17 cellular contexts compared by ENCODE assay signal in the genomic region with DNA sequence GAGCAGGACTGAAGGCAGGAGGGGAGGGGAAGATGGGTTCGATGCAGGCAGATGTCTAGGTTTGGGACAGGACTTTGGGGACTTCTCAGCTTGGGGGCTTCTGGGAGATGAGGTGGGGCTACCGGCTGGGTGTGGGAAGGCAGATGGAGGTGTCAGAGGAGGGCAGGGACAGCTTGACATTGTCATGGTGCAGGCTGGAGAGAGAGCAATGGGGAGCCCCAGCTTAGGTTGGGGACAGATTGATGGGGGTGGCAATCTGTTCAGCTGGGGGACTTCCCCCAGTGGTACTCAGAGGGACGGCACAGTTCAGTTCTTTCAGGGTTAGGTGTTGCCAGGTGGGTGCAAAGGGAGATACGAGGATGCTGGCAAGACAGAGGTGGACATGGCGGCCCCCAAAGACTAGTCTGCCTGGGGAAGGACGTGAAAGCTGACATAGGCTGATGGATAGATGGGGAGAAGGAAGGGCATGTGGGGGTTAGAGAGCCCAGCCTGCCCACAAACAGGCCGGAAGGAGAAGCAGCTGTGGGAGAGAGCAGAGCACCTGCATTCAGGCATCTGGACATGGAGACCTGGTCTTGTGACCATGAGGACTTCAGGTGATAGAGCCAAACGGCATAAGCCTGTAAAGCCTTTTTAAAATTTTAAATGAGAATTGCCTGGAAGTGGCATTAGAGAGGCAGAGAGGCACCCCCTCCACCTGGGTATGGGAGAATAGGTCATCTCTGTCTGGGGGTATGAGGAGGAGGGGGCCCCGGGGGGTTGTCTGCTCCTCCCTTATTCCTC. TPM values are rescaled to one million over a fixed set of nuclear protein-coding genes. Genes with fewer than 3 reads are reported as not detected.
A peak's percentile ranks its signal among the peaks of the same experiment; 100 is the strongest.
DNase-seq lines count a peak whose midpoint lies in the region; ATAC-seq, FAIRE-seq and TF ChIP-seq lines count a peak whose summit lies in the region.
"Had no signal": no experiment of that assay in that cellular context is flagged by ENCODE, and none has a peak within 500 bp of the region (broad histone marks: within the 10 kb centered on the region; RNA-seq: fewer than 3 reads in every experiment).

No MANE protein-coding gene starts in this region.

- POLR2A ChIA-PET in activated naive CD8-positive, alpha-beta T cell treated with anti-CD3 and anti-CD28 coated beads, Interleukin-2, amount 10 ng/mL, durations not matched to agents 7 days and 5 days (lab: Charles Lee) = interaction anchor here (0.7 kb wide), 1 partner anchor 32 kb away, joined by 3 read pairs; no protein-coding TSS in a partner anchor
- POLR2A ChIA-PET in activated B cell treated with CpG ODN at 0.5 μM for 24 hours (lab: Charles Lee) = no interaction called here
- POLR2A ChIA-PET in HepG2 (lab: Yijun Ruan, JAX) = interaction anchor here (3.3 to 8.0 kb wide), 3 partner anchors 15 to 49 kb away, joined by 25 to 87 read pairs (median 64); a partner anchor contains a TSS

- 31% methylated on average over 9 of the region's 9 CpGs for WGBS in HepG2 (ENCODE audit: low lambda C conversion rate)

- H3K9me3 ChIP-seq in HepG2 (ENCODE audit: low read length) = no peaks in the 10 kb centered on the region
- H3K9me3 ChIP-seq: breast epithelium, spleen, suprapubic skin had no signal

- H3K9me3 Mint-ChIP-seq in activated naive CD8-positive, alpha-beta T cell treated with anti-CD3 and anti-CD28 coated beads, Interleukin-2, amount 10 ng/mL, durations not matched to agents 7 days and 5 days = no peaks in the 10 kb centered on the region
- H3K9me3 Mint-ChIP-seq in activated naive CD8-positive, alpha-beta T cell treated with anti-CD3 and anti-CD28 coated beads, Interleukin-2, amount 50 U/mL, for 24 hours = no peaks in the 10 kb centered on the region
- H3K9me3 Mint-ChIP-seq in activated B cell treated with CpG ODN at 0.5 μM for 24 hours (no peaks in the 10 kb centered on the region), type B pancreatic cell (no peaks in the 10 kb centered on the region)

- TF ChIP-seq POLR2A in HepG2 (IDR thresholded peaks at IDR 0.05; ENCODE audit: insufficient read depth in 1 of 2, low read depth in 2 of 2, low read length in 2 of 2) = no peak; a peak in 2 of 4 replicates

- no peak overlapping the region for H3K9ac ChIP-seq in HepG2 (ENCODE audit: insufficient read depth, low read depth, low read length)

- DNase-seq in activated naive CD8-positive, alpha-beta T cell treated with anti-CD3 and anti-CD28 coated beads, Interleukin-2, amount 10 ng/mL, durations not matched to agents 7 days and 5 days = peak; percentile 21
- DNase-seq in activated naive CD8-positive, alpha-beta T cell treated with anti-CD3 and anti-CD28 coated beads, Interleukin-2, amount 50 U/mL, for 24 hours = no peak
- DNase-seq in activated B cell treated with CpG ODN at 0.5 μM for 24 hours (peak; percentile 10), HepG2 (ENCODE audit: low spot score) (no peak), type B pancreatic cell (ENCODE audit: extremely low spot score, unreplicated experiment) (no peak), frontal cortex (ENCODE audit: low spot score in 2 of 2) (no peak)
- DNase-seq: activated CD4-positive, alpha-beta T cell treated with anti-CD3 and anti-CD28 coated beads, Interleukin-2, amount 50 U/mL, for 4 hours; activated T-cell treated with anti-CD3 and anti-CD28 coated beads, Interleukin-2, amount 50 U/mL, for 48 hours; dermis blood vessel endothelial cell; foreskin melanocyte; SW 1271 had no signal

- no peak overlapping the region for H2AFZ ChIP-seq in HepG2 (ENCODE audit: low read length)

- TF ChIP-seq RAD21 in HepG2 (CRISPR knock-in tag; IDR thresholded peaks at IDR 0.05) = no peak

- H3K36me3 Mint-ChIP-seq in activated naive CD8-positive, alpha-beta T cell treated with anti-CD3 and anti-CD28 coated beads, Interleukin-2, amount 10 ng/mL, durations not matched to agents 7 days and 5 days = peaks cover 3% of the 10 kb centered on the region
- H3K36me3 Mint-ChIP-seq in activated naive CD8-positive, alpha-beta T cell treated with anti-CD3 and anti-CD28 coated beads, Interleukin-2, amount 50 U/mL, for 24 hours (ENCODE audit: low read depth) = no peaks in the 10 kb centered on the region
- peaks cover 15% of the 10 kb centered on the region for H3K36me3 Mint-ChIP-seq in activated B cell treated with CpG ODN at 0.5 μM for 24 hours (ENCODE audit: low read depth)
- H3K36me3 Mint-ChIP-seq in type B pancreatic cell = no peaks in the 10 kb centered on the region

- no peak overlapping the region for H3K4me2 ChIP-seq in HepG2 (ENCODE audit: low read depth, low read length)

- H3K27me3 ChIP-seq in HepG2 (ENCODE audit: control insufficient read depth in 1 of 2, insufficient read depth in 2 of 2, low read length in 2 of 2) = peaks cover 5 to 27% of the 10 kb centered on the region in 2 experiments; a peak in 4 of 5 replicates
- H3K27me3 ChIP-seq: breast epithelium, spleen, suprapubic skin had no signal

- CTCF ChIA-PET in activated B cell treated with CpG ODN at 0.5 μM for 24 hours (lab: Charles Lee) (interaction anchor here (0.8 to 3.9 kb wide), 4 partner anchors 21 to 230 kb away, joined by 3 to 32 read pairs (median 8); a partner anchor contains a TSS), HepG2 (lab: Yijun Ruan, JAX; ENCODE audit: low intra/inter-chr PET ratio, low total read pairs) (no interaction called here)

- FAIRE-seq in HepG2 (lab: Jason Lieb, UNC) = no peak
- no peak for FAIRE-seq in frontal cortex (lab: Jason Lieb, UNC)

- peaks cover 13% of the 10 kb centered on the region for H3K4me1 Mint-ChIP-seq in activated naive CD8-positive, alpha-beta T cell treated with anti-CD3 and anti-CD28 coated beads, Interleukin-2, amount 10 ng/mL, durations not matched to agents 7 days and 5 days
- peaks cover 4% of the 10 kb centered on the region for H3K4me1 Mint-ChIP-seq in activated naive CD8-positive, alpha-beta T cell treated with anti-CD3 and anti-CD28 coated beads, Interleukin-2, amount 50 U/mL, for 24 hours
- H3K4me1 Mint-ChIP-seq in activated B cell treated with CpG ODN at 0.5 μM for 24 hours (peaks cover 16% of the 10 kb centered on the region), type B pancreatic cell (ENCODE audit: unreplicated experiment) (no peaks in the 10 kb centered on the region)

- no peaks in the 10 kb centered on the region for H3K79me2 ChIP-seq in HepG2 (ENCODE audit: insufficient read depth, low read length)

- H4K20me1 ChIP-seq in HepG2 (ENCODE audit: insufficient read depth, low read length) = peaks cover 7% of the 10 kb centered on the region; the same call in 1 of the 2 replicates

- no peak overlapping the region for H3K27ac Mint-ChIP-seq in activated naive CD8-positive, alpha-beta T cell treated with anti-CD3 and anti-CD28 coated beads, Interleukin-2, amount 10 ng/mL, durations not matched to agents 7 days and 5 days
- no peak overlapping the region for H3K27ac Mint-ChIP-seq in activated naive CD8-positive, alpha-beta T cell treated with anti-CD3 and anti-CD28 coated beads, Interleukin-2, amount 50 U/mL, for 24 hours
- H3K27ac Mint-ChIP-seq in activated B cell treated with CpG ODN at 0.5 μM for 24 hours (no peak overlapping the region), type B pancreatic cell (peak overlapping the region; percentile 32)

- BruUV-seq in HepG2 (replicated peaks; lab: Mats Ljungman, UMichigan) = no TSS peak

- H3K4me3 ChIP-seq in HepG2 (replicated peaks in 1 of 3; ENCODE audit: insufficient read depth in 1 of 3, low read depth in 2 of 3, low read length in 3 of 3) = no peak overlapping the region
- H3K4me3 ChIP-seq: breast epithelium, spleen, suprapubic skin had no signal

- intact Hi-C loops in activated B cell treated with CpG ODN at 0.5 μM for 24 hours (cut with micrococcal nuclease) (loop anchor here (5.0 kb wide), 1 partner anchor 111 kb away; no protein-coding TSS in a partner anchor), HepG2 (cut with micrococcal nuclease; ENCODE audit: unreplicated experiment) (loop anchor here (2.0 kb wide), 1 partner anchor 17 kb away; no protein-coding TSS in a partner anchor)

- peaks cover 0 to 10% of the 10 kb centered on the region in 2 experiments; a peak in 2 of 5 replicates for H3K36me3 ChIP-seq in HepG2 (replicated peaks in 1 of 2; ENCODE audit: control insufficient read depth in 1 of 2, insufficient read depth in 2 of 2, low read length in 2 of 2)
- H3K36me3 ChIP-seq: breast epithelium had no signal

- TF ChIP-seq CTCF in activated B cell treated with CpG ODN at 0.5 μM for 24 hours (IDR thresholded peaks at IDR 0.05) (no peak), HepG2 (CRISPR knock-in tag; IDR thresholded peaks at IDR 0.05) (no peak), type B pancreatic cell (conservative IDR thresholded peaks at IDR 0.05) (no peak)

- no peaks in the 10 kb centered on the region for H3K27me3 Mint-ChIP-seq in activated naive CD8-positive, alpha-beta T cell treated with anti-CD3 and anti-CD28 coated beads, Interleukin-2, amount 10 ng/mL, durations not matched to agents 7 days and 5 days
- no peaks in the 10 kb centered on the region for H3K27me3 Mint-ChIP-seq in activated naive CD8-positive, alpha-beta T cell treated with anti-CD3 and anti-CD28 coated beads, Interleukin-2, amount 50 U/mL, for 24 hours
- H3K27me3 Mint-ChIP-seq in activated B cell treated with CpG ODN at 0.5 μM for 24 hours = no peaks in the 10 kb centered on the region
- peaks cover 6% of the 10 kb centered on the region for H3K27me3 Mint-ChIP-seq in type B pancreatic cell

- no peak for ATAC-seq in activated naive CD8-positive, alpha-beta T cell treated with anti-CD3 and anti-CD28 coated beads, Interleukin-2, amount 10 ng/mL, durations not matched to agents 7 days and 5 days (ENCODE audit: low read depth)
- ATAC-seq in activated naive CD8-positive, alpha-beta T cell treated with anti-CD3 and anti-CD28 coated beads, Interleukin-2, amount 50 U/mL, for 24 hours = no peak
- ATAC-seq in activated B cell treated with CpG ODN at 0.5 μM for 24 hours (ENCODE audit: low read depth) (no peak), HepG2 (peak; percentile 0), HG03432 (IDR thresholded peaks at IDR 0.05; ENCODE audit: unreplicated experiment) (no peak)
- ATAC-seq: Right ventricle myocardium inferior had no signal

- in situ Hi-C loops in HepG2 (cut with HindIII; ENCODE audit: extremely low pct_ligation_motif_present, low pct_unique_long_range_greater_than_20kb) = loop anchor here (10.0 kb wide), 1 partner anchor 159 kb away; no protein-coding TSS in a partner anchor

- TF ChIP-seq EP300 in HepG2 (IDR thresholded peaks at IDR 0.05; ENCODE audit: low read depth in 2 of 2, low read length in 2 of 2) (no peak), HepG2 (CRISPR knock-in tag; IDR thresholded peaks at IDR 0.05; ENCODE audit: borderline replicate concordance) (no peak)

- H3K27ac ChIP-seq in HepG2 (ENCODE audit: extremely low read length, insufficient read depth, low read length) = no peak overlapping the region
- H3K27ac ChIP-seq: breast epithelium, epithelial cell of prostate, spleen, suprapubic skin had no signal

- no peak overlapping the region for H3K4me3 Mint-ChIP-seq in activated naive CD8-positive, alpha-beta T cell treated with anti-CD3 and anti-CD28 coated beads, Interleukin-2, amount 10 ng/mL, durations not matched to agents 7 days and 5 days
- H3K4me3 Mint-ChIP-seq in activated naive CD8-positive, alpha-beta T cell treated with anti-CD3 and anti-CD28 coated beads, Interleukin-2, amount 50 U/mL, for 24 hours = no peak overlapping the region
- no peak overlapping the region for H3K4me3 Mint-ChIP-seq in activated B cell treated with CpG ODN at 0.5 μM for 24 hours
- no peak overlapping the region for H3K4me3 Mint-ChIP-seq in type B pancreatic cell

- 0 out of 2 replicates have a peak, but pooled peaks cover 5% of the 10 kb centered on the region for H3K4me1 ChIP-seq in HepG2 (ENCODE audit: insufficient read depth, low read length)
- H3K4me1 ChIP-seq: breast epithelium, suprapubic skin had no signal

RNA-seq across cellular contexts. Expression of a gene that starts 21.1 kb away (rescaled TPM):
- total RNA-seq in activated naive CD8-positive, alpha-beta T cell treated with anti-CD3 and anti-CD28 coated beads, Interleukin-2, amount 10 ng/mL, durations not matched to agents 7 days and 5 days = 10 to 100 TPM; 89.0 to 93.5 TPM
- total RNA-seq in activated B cell treated with CpG ODN at 0.5 μM for 24 hours (78.1 and 79.6 TPM in 2 replicates), HepG2 (2016; rRNA removed; fragmentation: Illumina TruSeq; extraction: Trizol) (60.8 and 107 TPM in 2 replicates), type B pancreatic cell (ENCODE audit: low replicate concordance) (81.2 and 118 TPM in 2 replicates), frontal cortex (30.2 TPM)
- total RNA-seq in HepG2 (2016; cell fraction: cytosol; rRNA removed; fragmentation: Illumina TruSeq; extraction: Trizol; ENCODE audit: low read depth) = 27.5 and 27.8 TPM in 2 replicates
- total RNA-seq in HepG2 (2016; cell fraction: insoluble cytoplasmic fraction; rRNA removed; fragmentation: Illumina TruSeq; extraction: Trizol) = 63.4 and 105 TPM in 2 replicates
- total RNA-seq in HepG2 (2016; cell fraction: membrane; rRNA removed; fragmentation: Illumina TruSeq; extraction: Trizol) = 52.7 and 55.5 TPM in 2 replicates
- total RNA-seq in HepG2 (2016; cell fraction: nucleus; rRNA removed; fragmentation: Illumina TruSeq; extraction: Trizol) = 75.4 and 87.9 TPM in 2 replicates
- 188 and 221 TPM in 2 replicates for polyA plus RNA-seq in HepG2 (2011; rRNA removed)
- 169 and 202 TPM in 2 replicates for polyA plus RNA-seq in HepG2 (2011; cell fraction: cytosol; rRNA removed)
- polyA plus RNA-seq in HepG2 (2011; cell fraction: nucleus; rRNA removed) = 588 and 662 TPM in 2 replicates
- polyA plus RNA-seq in HepG2 (2012) = 125 and 170 TPM in 2 replicates
- polyA plus RNA-seq in HepG2 (2016; cell fraction: cytosol; fragmentation: Illumina TruSeq; extraction: Trizol; ENCODE audit: low read depth) = 44.3 and 47.9 TPM in 2 replicates
- polyA plus RNA-seq in HepG2 (2016; cell fraction: insoluble cytoplasmic fraction; fragmentation: Illumina TruSeq; extraction: Trizol; ENCODE audit: low read depth) = 240 and 247 TPM in 2 replicates
- polyA plus RNA-seq in HepG2 (2016; cell fraction: membrane; fragmentation: Illumina TruSeq; extraction: Trizol; ENCODE audit: low read depth) = 62.9 and 66.6 TPM in 2 replicates
- 290 and 311 TPM in 2 replicates for polyA plus RNA-seq in HepG2 (2016; cell fraction: nucleus; fragmentation: Illumina TruSeq; extraction: Trizol; ENCODE audit: insufficient read depth, low read depth)
- polyA minus RNA-seq in HepG2 (2011; rRNA and poly(A)+ RNA removed; ENCODE audit: low replicate concordance) = 57.0 and 213 TPM in 2 replicates
- 80.2 and 80.3 TPM in 2 replicates for polyA minus RNA-seq in HepG2 (2011; cell fraction: cytosol; rRNA and poly(A)+ RNA removed)
- polyA minus RNA-seq in HepG2 (2011; cell fraction: nucleus; rRNA and poly(A)+ RNA removed) = 241 and 244 TPM in 2 replicates

RNA-seq across cellular contexts. Expression of a gene that starts 22.6 kb away (rescaled TPM):
- 10 to 100 TPM; 68.5 to 70.6 TPM for total RNA-seq in activated naive CD8-positive, alpha-beta T cell treated with anti-CD3 and anti-CD28 coated beads, Interleukin-2, amount 10 ng/mL, durations not matched to agents 7 days and 5 days
- total RNA-seq in activated B cell treated with CpG ODN at 0.5 μM for 24 hours (60.1 and 62.7 TPM in 2 replicates), HepG2 (2016; rRNA removed; fragmentation: Illumina TruSeq; extraction: Trizol) (7.6 and 14.5 TPM in 2 replicates), type B pancreatic cell (ENCODE audit: low replicate concordance) (31.1 and 55.6 TPM in 2 replicates), frontal cortex (3.7 TPM)
- total RNA-seq in HepG2 (2016; cell fraction: cytosol; rRNA removed; fragmentation: Illumina TruSeq; extraction: Trizol; ENCODE audit: low read depth) = 2.5 and 3.5 TPM in 2 replicates
- total RNA-seq in HepG2 (2016; cell fraction: insoluble cytoplasmic fraction; rRNA removed; fragmentation: Illumina TruSeq; extraction: Trizol) = 7.2 and 14.6 TPM in 2 replicates
- 6.0 and 6.5 TPM in 2 replicates for total RNA-seq in HepG2 (2016; cell fraction: membrane; rRNA removed; fragmentation: Illumina TruSeq; extraction: Trizol)
- 9.8 and 11.0 TPM in 2 replicates for total RNA-seq in HepG2 (2016; cell fraction: nucleus; rRNA removed; fragmentation: Illumina TruSeq; extraction: Trizol)
- 32.7 and 36.6 TPM in 2 replicates for polyA plus RNA-seq in HepG2 (2011; rRNA removed)
- 31.0 and 32.2 TPM in 2 replicates for polyA plus RNA-seq in HepG2 (2011; cell fraction: cytosol; rRNA removed)
- polyA plus RNA-seq in HepG2 (2011; cell fraction: nucleus; rRNA removed) = 53.7 and 60.9 TPM in 2 replicates
- polyA plus RNA-seq in HepG2 (2012) = 19.9 and 22.6 TPM in 2 replicates
- 2.8 and 2.9 TPM in 2 replicates for polyA plus RNA-seq in HepG2 (2016; cell fraction: cytosol; fragmentation: Illumina TruSeq; extraction: Trizol; ENCODE audit: low read depth)
- polyA plus RNA-seq in HepG2 (2016; cell fraction: insoluble cytoplasmic fraction; fragmentation: Illumina TruSeq; extraction: Trizol; ENCODE audit: low read depth) = 51.1 and 57.2 TPM in 2 replicates
- 9.0 and 9.6 TPM in 2 replicates for polyA plus RNA-seq in HepG2 (2016; cell fraction: membrane; fragmentation: Illumina TruSeq; extraction: Trizol; ENCODE audit: low read depth)
- 48.1 and 53.6 TPM in 2 replicates for polyA plus RNA-seq in HepG2 (2016; cell fraction: nucleus; fragmentation: Illumina TruSeq; extraction: Trizol; ENCODE audit: insufficient read depth, low read depth)
- polyA minus RNA-seq in HepG2 (2011; rRNA and poly(A)+ RNA removed; ENCODE audit: low replicate concordance) = 15.6 and 54.6 TPM in 2 replicates
- 19.7 and 21.8 TPM in 2 replicates for polyA minus RNA-seq in HepG2 (2011; cell fraction: cytosol; rRNA and poly(A)+ RNA removed)
- 13.9 and 15.8 TPM in 2 replicates for polyA minus RNA-seq in HepG2 (2011; cell fraction: nucleus; rRNA and poly(A)+ RNA removed)

RNA-seq across cellular contexts. Expression of a gene that starts 49.5 kb away (rescaled TPM):
- 10 to 100 TPM; 54.0 to 55.0 TPM for total RNA-seq in activated naive CD8-positive, alpha-beta T cell treated with anti-CD3 and anti-CD28 coated beads, Interleukin-2, amount 10 ng/mL, durations not matched to agents 7 days and 5 days
- total RNA-seq in activated B cell treated with CpG ODN at 0.5 μM for 24 hours (34.8 and 40.2 TPM in 2 replicates), HepG2 (2016; rRNA removed; fragmentation: Illumina TruSeq; extraction: Trizol) (32.6 and 41.1 TPM in 2 replicates), type B pancreatic cell (ENCODE audit: low replicate concordance) (41.1 and 51.1 TPM in 2 replicates), frontal cortex (51.0 TPM)
- total RNA-seq in HepG2 (2016; cell fraction: cytosol; rRNA removed; fragmentation: Illumina TruSeq; extraction: Trizol; ENCODE audit: low read depth) = 7.6 TPM in 2 replicates
- total RNA-seq in HepG2 (2016; cell fraction: insoluble cytoplasmic fraction; rRNA removed; fragmentation: Illumina TruSeq; extraction: Trizol) = 32.9 and 39.8 TPM in 2 replicates
- 12.8 and 14.5 TPM in 2 replicates for total RNA-seq in HepG2 (2016; cell fraction: membrane; rRNA removed; fragmentation: Illumina TruSeq; extraction: Trizol)
- 30.2 and 32.6 TPM in 2 replicates for total RNA-seq in HepG2 (2016; cell fraction: nucleus; rRNA removed; fragmentation: Illumina TruSeq; extraction: Trizol)
- 25.9 and 27.4 TPM in 2 replicates for polyA plus RNA-seq in HepG2 (2011; rRNA removed)
- polyA plus RNA-seq in HepG2 (2011; cell fraction: cytosol; rRNA removed) = 18.5 and 23.3 TPM in 2 replicates
- polyA plus RNA-seq in HepG2 (2011; cell fraction: nucleus; rRNA removed) = 19.5 and 22.8 TPM in 2 replicates
- polyA plus RNA-seq in HepG2 (2012) = 23.1 and 31.4 TPM in 2 replicates
- polyA plus RNA-seq in HepG2 (2016; cell fraction: cytosol; fragmentation: Illumina TruSeq; extraction: Trizol; ENCODE audit: low read depth) = 1.5 and 1.6 TPM in 2 replicates
- 33.9 and 36.3 TPM in 2 replicates for polyA plus RNA-seq in HepG2 (2016; cell fraction: insoluble cytoplasmic fraction; fragmentation: Illumina TruSeq; extraction: Trizol; ENCODE audit: low read depth)
- 5.4 and 5.9 TPM in 2 replicates for polyA plus RNA-seq in HepG2 (2016; cell fraction: membrane; fragmentation: Illumina TruSeq; extraction: Trizol; ENCODE audit: low read depth)
- 31.5 and 34.6 TPM in 2 replicates for polyA plus RNA-seq in HepG2 (2016; cell fraction: nucleus; fragmentation: Illumina TruSeq; extraction: Trizol; ENCODE audit: insufficient read depth, low read depth)
- polyA minus RNA-seq in HepG2 (2011; rRNA and poly(A)+ RNA removed; ENCODE audit: low replicate concordance) = 36.3 and 49.0 TPM in 2 replicates
- polyA minus RNA-seq in HepG2 (2011; cell fraction: cytosol; rRNA and poly(A)+ RNA removed) = 26.2 and 26.9 TPM in 2 replicates
- polyA minus RNA-seq in HepG2 (2011; cell fraction: nucleus; rRNA and poly(A)+ RNA removed) = 37.9 and 47.6 TPM in 2 replicates

Comparison
In these comparisons a context has a peak if more than half of its experiments do, and no peak if none do; other contexts are left out.
1. DNase-seq: peak in activated naive CD8-positive, alpha-beta T cell treated with anti-CD3 and anti-CD28 coated beads, Interleukin-2, amount 10 ng/mL, durations not matched to agents 7 days and 5 days (single experiment) and activated B cell treated with CpG ODN at 0.5 μM for 24 hours (single experiment); none in activated naive CD8-positive, alpha-beta T cell treated with anti-CD3 and anti-CD28 coated beads, Interleukin-2, amount 50 U/mL, for 24 hours (single experiment), HepG2 (single experiment), type B pancreatic cell (single experiment) and frontal cortex (0 of 2).